Comparison of ENCODE assay signal across 20 cellular contexts in genomic region chr2:41886145-41886664, GRCh38.
DNase-seq lines count a peak whose midpoint lies in the region; ATAC-seq and TF ChIP-seq lines count a peak whose summit lies in the region.
"Had no signal": no experiment of that assay in that cellular context is flagged by ENCODE, and none has a peak within 500 bp of the region (broad histone marks: within the 10 kb centered on the region; RNA-seq: fewer than 3 reads in every experiment).

No MANE protein-coding gene starts in this region.

- no peak overlapping the region for H4K5ac ChIP-seq in mesendoderm (ENCODE audit: low read length)

- DNase-seq in Caco-2 (no peak), mesendoderm (peak; percentile 58), gastrocnemius medialis (no peak), NCI-H146 treated with DMSO at 0.1 percent for 48 hours (lab: John Stamatoyannopoulos, UW; ENCODE audit: unreplicated experiment) (no peak)
- DNase-seq in stimulated activated CD4-positive, alpha-beta T cell treated with anti-CD3 and anti-CD28 coated beads, Interleukin-12 subunit alpha, Interleukin-12 subunit beta, amount 100 ng/mL, for 4 hours = no peak
- DNase-seq: DMS53; GF-D8; NCI-H1105; NCI-H146; NCI-H2081; NCI-H2171; NCI-H345; NCI-H524; NCI-H774; NK-92 treated with Interleukin-12 subunit alpha and Interleukin-12 subunit beta, amount 100 ng/mL, for 24 hours; SIG-M5 had no signal

- no peak overlapping the region for H3K4me2 ChIP-seq in mesendoderm (ENCODE audit: low read length)

- peaks cover 12% of the 10 kb centered on the region for H3K9me3 Mint-ChIP-seq in Caco-2 (ENCODE audit: unreplicated experiment)

- no peak overlapping the region for H2BK120ac ChIP-seq in mesendoderm (ENCODE audit: low read depth, low read length)

- ATAC-seq in gastrocnemius medialis = peak in 1 of 2 donors; percentile 45
- ATAC-seq in HG02763 (IDR thresholded peaks at IDR 0.05; ENCODE audit: unreplicated experiment) = no peak
- ATAC-seq: HCT116 had no signal

- no peak overlapping the region for H2AK5ac ChIP-seq in mesendoderm (ENCODE audit: low read length)

- CTCF ChIA-PET in Caco-2 (lab: Charles Lee) = interaction anchor here (0.6 to 1.6 kb wide), 4 partner anchors 15 to 247 kb away, joined by 4 to 6 read pairs (median 4); no protein-coding TSS in a partner anchor

- H3K56ac ChIP-seq in mesendoderm (ENCODE audit: low read length) = no peak overlapping the region

- H3K27ac ChIP-seq in VCaP (peak overlapping the region; percentile 48), mesendoderm (ENCODE audit: low read depth, low read length) (no peak overlapping the region), gastrocnemius medialis (peak overlapping the region in 3 of 4 donors; percentile 20 to 56 (median 54))

- intact Hi-C loops in Caco-2 (cut with micrococcal nuclease; ENCODE audit: unreplicated experiment) (no loop called here), gastrocnemius medialis (cut with DNase I; ENCODE audit: low total_unique reads) (no loop called here)

- H3K23ac ChIP-seq in mesendoderm (ENCODE audit: low read length) = no peak overlapping the region

- TF ChIP-seq POLR2A in gastrocnemius medialis (IDR thresholded peaks at IDR 0.05) = no peak

- H3K79me1 ChIP-seq in mesendoderm (ENCODE audit: low read length) = no peaks in the 10 kb centered on the region

- no peaks in the 10 kb centered on the region for H3K27me3 Mint-ChIP-seq in Caco-2 (ENCODE audit: insufficient read depth, unreplicated experiment)

- no peaks in the 10 kb centered on the region for H3K79me2 ChIP-seq in mesendoderm (ENCODE audit: control insufficient read depth, insufficient read depth, low read length)

- H3K4ac ChIP-seq in mesendoderm (ENCODE audit: low read depth, low read length) = no peak overlapping the region

- POLR2A ChIA-PET in Caco-2 (lab: Charles Lee) = interaction anchor here (0.6 to 0.7 kb wide), 2 partner anchors 38 to 170 kb away, joined by 3 read pairs; no protein-coding TSS in a partner anchor

- peaks cover 25% of the 10 kb centered on the region for H3K4me1 Mint-ChIP-seq in Caco-2 (ENCODE audit: low read depth, unreplicated experiment)
- H3K4me1 Mint-ChIP-seq: CD14-positive monocyte had no signal

- H3K4me1 ChIP-seq in Caco-2 (peaks cover 20% of the 10 kb centered on the region), mesendoderm (ENCODE audit: control insufficient read depth, low read depth, low read length) (no peaks in the 10 kb centered on the region), gastrocnemius medialis (peaks cover 9 to 19% of the 10 kb centered on the region in 2 donors)

- H3K9me3 ChIP-seq in Caco-2 (peaks cover 9% of the 10 kb centered on the region; the same call in 1 of the 2 replicates), gastrocnemius medialis (no peaks in the 10 kb centered on the region)

- peak overlapping the region; percentile 23 for H3K27ac Mint-ChIP-seq in Caco-2 (ENCODE audit: unreplicated experiment)

- no TSS peak for BruUV-seq in Caco-2 (replicated peaks; lab: Mats Ljungman, UMichigan)

- no peak for TF ChIP-seq CTCF in Caco-2 (IDR thresholded peaks at IDR 0.05; ENCODE audit: insufficient read depth in 1 of 2, low read depth in 1 of 2, low read length in 1 of 2, severe bottlenecking in 1 of 2, unreplicated experiment in 1 of 2)
- TF ChIP-seq CTCF in VCaP (conservative IDR thresholded peaks at IDR 0.05) = no peak
- no peak for TF ChIP-seq CTCF in gastrocnemius medialis (IDR thresholded peaks at IDR 0.05 in 4 of 5, conservative IDR thresholded peaks at IDR 0.05 in 1 of 5)

- H3K36me3 Mint-ChIP-seq in Caco-2 (ENCODE audit: insufficient read depth, unreplicated experiment) = no peaks in the 10 kb centered on the region
- H3K36me3 Mint-ChIP-seq: CD14-positive monocyte had no signal

- WGBS in mesendoderm (ENCODE audit: extremely low coverage, insufficient coverage, low lambda C conversion rate) = no CpG with 5 or more reads among the region's 2 CpGs

- no peak overlapping the region for H2BK5ac ChIP-seq in mesendoderm (ENCODE audit: low read length)

- H3K36me3 ChIP-seq in Caco-2 (ENCODE audit: control insufficient read depth, insufficient read depth, low read length) (no peaks in the 10 kb centered on the region), mesendoderm (ENCODE audit: control insufficient read depth, insufficient read depth, low read length) (no peaks in the 10 kb centered on the region), gastrocnemius medialis (no peaks in the 10 kb centered on the region)

- H3K18ac ChIP-seq in mesendoderm (ENCODE audit: low read length) = no peak overlapping the region

- H3K9ac ChIP-seq in mesendoderm (ENCODE audit: low read length) = no peak overlapping the region

- H3K27me3 ChIP-seq in Caco-2 (replicated peaks; ENCODE audit: control insufficient read depth, insufficient read depth, low read length) = no peaks in the 10 kb centered on the region
- no peaks in the 10 kb centered on the region for H3K27me3 ChIP-seq in mesendoderm (ENCODE audit: insufficient read depth, low read length, poor library complexity)
- no peaks in the 10 kb centered on the region for H3K27me3 ChIP-seq in gastrocnemius medialis

- no peak overlapping the region for H4K8ac ChIP-seq in mesendoderm (ENCODE audit: low read depth, low read length)

- H2BK15ac ChIP-seq in mesendoderm (replicated peaks; ENCODE audit: low read depth) = no peak overlapping the region

- no peak overlapping the region for H3K4me3 ChIP-seq in Caco-2 (ENCODE audit: low read depth, low read length)
- H3K4me3 ChIP-seq in mesendoderm (ENCODE audit: low read length) = no peak overlapping the region
- H3K4me3 ChIP-seq in gastrocnemius medialis = no peak overlapping the region

- in situ Hi-C loops in gastrocnemius medialis (cut with MboI; ENCODE audit: low sequenced_read_pairs in 4 of 4) = no loop called here

- no peak overlapping the region for H3K4me3 Mint-ChIP-seq in Caco-2 (ENCODE audit: unreplicated experiment)
- H3K4me3 Mint-ChIP-seq: CD14-positive monocyte had no signal
